In genomic region chrX:51641421-51642021, GRCh38 we compare ENCODE assay signal across 8 cellular contexts. TPM values are rescaled to one million over a fixed set of nuclear protein-coding genes. Genes with fewer than 3 reads are reported as not detected.
DNase-seq lines count a peak whose midpoint lies in the region; ATAC-seq, FAIRE-seq and TF ChIP-seq lines count a peak whose summit lies in the region.

No MANE protein-coding gene starts in this region.

- peak; percentile 46 for DNase-seq in AG10803 (ENCODE audit: low read depth)
- DNase-seq in GM12864 (ENCODE audit: low read depth), result no peak
- peak; percentile 30 for DNase-seq in NCI-H460 (ENCODE audit: extremely low read depth, low read depth)
- peak in 2 of 10 donors; percentile 10 to 42 for DNase-seq in dorsolateral prefrontal cortex
- DNase-seq in neural progenitor cell (ENCODE audit: low spot score), result peak; percentile 67
- no peak for DNase-seq in GM19239 (ENCODE audit: insufficient read length, low spot score)

- H4K20me1 ChIP-seq in neural progenitor cell (ENCODE audit: low read depth), result no peaks in the 10 kb centered on the region

- H3K27ac Mint-ChIP-seq in neural progenitor cell, result no peak overlapping the region
- H3K27ac Mint-ChIP-seq in activated T-helper 17 cell treated with anti-CD3 and anti-CD28 coated beads, Interleukin-2, amount 50 U/mL, for 72 hours, result no peak overlapping the region

- H3K4me1 Mint-ChIP-seq in neural progenitor cell, result no peaks in the 10 kb centered on the region
- H3K4me1 Mint-ChIP-seq in activated T-helper 17 cell treated with anti-CD3 and anti-CD28 coated beads, Interleukin-2, amount 50 U/mL, for 72 hours, result no peaks in the 10 kb centered on the region

- peaks cover 3% of the 10 kb centered on the region for H3K9me3 Mint-ChIP-seq in neural progenitor cell
- H3K9me3 Mint-ChIP-seq in activated T-helper 17 cell treated with anti-CD3 and anti-CD28 coated beads, Interleukin-2, amount 50 U/mL, for 72 hours, result no peaks in the 10 kb centered on the region

- H2AFZ ChIP-seq in neural progenitor cell (replicated peaks), result no peak overlapping the region

- H3K4me2 ChIP-seq in neural progenitor cell, result no peak overlapping the region

- H3K9ac ChIP-seq in neural progenitor cell, result no peak overlapping the region

- H3K4me3 Mint-ChIP-seq in neural progenitor cell, result no peak overlapping the region
- no peak overlapping the region for H3K4me3 Mint-ChIP-seq in activated T-helper 17 cell treated with anti-CD3 and anti-CD28 coated beads, Interleukin-2, amount 50 U/mL, for 72 hours

- H3K27ac ChIP-seq in dorsolateral prefrontal cortex (no peak overlapping the region), neural progenitor cell (no peak overlapping the region)

- no peak for ATAC-seq in HG03175 (IDR thresholded peaks at IDR 0.05; ENCODE audit: unreplicated experiment)
- no peak for ATAC-seq in activated T-helper 17 cell treated with anti-CD3 and anti-CD28 coated beads, Interleukin-2, amount 50 U/mL, for 72 hours (replicated peaks)

- H3K4me1 ChIP-seq in neural progenitor cell, result no peaks in the 10 kb centered on the region

- no peaks in the 10 kb centered on the region for H3K79me2 ChIP-seq in neural progenitor cell (ENCODE audit: low read depth)

- H3K27me3 ChIP-seq in dorsolateral prefrontal cortex, result peaks cover 0 to 81% (median 38%) of the 10 kb centered on the region in 45 donors
- H3K27me3 ChIP-seq in neural progenitor cell, result no peaks in the 10 kb centered on the region

- H3K4me3 ChIP-seq in AG10803 (ENCODE audit: low read length) (no peak overlapping the region), GM12864 (ENCODE audit: low read depth, low read length) (no peak overlapping the region), dorsolateral prefrontal cortex (peak overlapping the region in 7 of 59 donors; percentile 0 to 37 (median 22)), neural progenitor cell (no peak overlapping the region)

- TF ChIP-seq CTCF in AG10803 (conservative IDR thresholded peaks at IDR 0.05; ENCODE audit: low read length), result peak; percentile 59
- peak; percentile 33 for TF ChIP-seq CTCF in GM12864 (IDR thresholded peaks at IDR 0.05; ENCODE audit: low read depth, low read length, missing control alignments)
- TF ChIP-seq CTCF in dorsolateral prefrontal cortex (IDR thresholded peaks at IDR 0.05 in 54 of 56, conservative IDR thresholded peaks at IDR 0.05 in 2 of 56; ENCODE audit: low read depth in 1 of 56, partially characterized antibody in 56 of 56), result peak in 53 of 56 donors; percentile 16 to 67 (median 50)
- peak; percentile 68 for TF ChIP-seq CTCF in neural progenitor cell (IDR thresholded peaks at IDR 0.05)

- no peaks in the 10 kb centered on the region for H3K27me3 Mint-ChIP-seq in neural progenitor cell (ENCODE audit: insufficient read depth, low read depth)
- H3K27me3 Mint-ChIP-seq in activated T-helper 17 cell treated with anti-CD3 and anti-CD28 coated beads, Interleukin-2, amount 50 U/mL, for 72 hours, result peaks cover 22% of the 10 kb centered on the region

- intact Hi-C loops in dorsolateral prefrontal cortex (cut with DNase I), result loop anchor here in 1 of 2 donors (5.0 kb wide), 1 partner anchor 221 kb away; no protein-coding TSS in a partner anchor

- H3F3A ChIP-seq in neural progenitor cell (ENCODE audit: low read depth), result no peaks in the 10 kb centered on the region

- H3K36me3 Mint-ChIP-seq in neural progenitor cell, result no peaks in the 10 kb centered on the region
- H3K36me3 Mint-ChIP-seq in activated T-helper 17 cell treated with anti-CD3 and anti-CD28 coated beads, Interleukin-2, amount 50 U/mL, for 72 hours (ENCODE audit: low read depth), result no peaks in the 10 kb centered on the region

- no peaks in the 10 kb centered on the region for H3K36me3 ChIP-seq in neural progenitor cell

- H3K9me3 ChIP-seq in neural progenitor cell (ENCODE audit: low read depth), result no peaks in the 10 kb centered on the region

- no peak for FAIRE-seq in GM19239 (lab: Jason Lieb, UNC)

RNA-seq across cellular contexts. Expression of gene CENPVL3, which starts 22.8 kb away (rescaled TPM):
- total RNA-seq in NCI-H460 (2014; rRNA removed; shearing (Covaris generic)), result 0.05 TPM in 1 of 2 replicates, not detected in the other
- polyA plus RNA-seq in NCI-H460 (2014; cell fraction: nucleus; rRNA removed), result 0.27 TPM in 1 of 2 replicates, not detected in the other
- 1 to 10 TPM in 45 of 120 experiments, under 1 TPM in 66, not detected in 9; 0.29 to 2.3 (median 0.91) TPM for total RNA-seq in dorsolateral prefrontal cortex
- 4.6 and 6.2 TPM in 2 replicates for total RNA-seq in neural progenitor cell (ENCODE audit: low replicate concordance)
- not detected for total RNA-seq in activated T-helper 17 cell treated with anti-CD3 and anti-CD28 coated beads, Interleukin-2, amount 50 U/mL, for 72 hours

RNA-seq across cellular contexts. Expression of gene CENPVL2, which starts 41.1 kb away (rescaled TPM):
- total RNA-seq in NCI-H460 (2014; rRNA removed; shearing (Covaris generic)), result not detected in 2 replicates
- polyA plus RNA-seq in NCI-H460 (2014; cell fraction: nucleus; rRNA removed), result not detected in 2 replicates
- total RNA-seq in dorsolateral prefrontal cortex (1 to 10 TPM in 2 of 120 experiments, under 1 TPM in 49, not detected in 69; 0.26 to 1.1 (median 0.47) TPM), neural progenitor cell (ENCODE audit: low replicate concordance) (0.56 and 2.0 TPM in 2 replicates)
- total RNA-seq in activated T-helper 17 cell treated with anti-CD3 and anti-CD28 coated beads, Interleukin-2, amount 50 U/mL, for 72 hours, result not detected

Comparison
In these comparisons a context has a peak if more than half of its experiments do, and no peak if none do; other contexts are left out.
1. DNase-seq: peak in AG10803 (single experiment), NCI-H460 (single experiment) and neural progenitor cell (single experiment); none in GM12864 (single experiment) and GM19239 (single experiment).
2. Peak in every context shown above with its lines, with median percentiles within 50 percentile points of each other: CTCF ChIP-seq.